ENCODE assay signal across 22 cellular contexts in the genomic region with DNA sequence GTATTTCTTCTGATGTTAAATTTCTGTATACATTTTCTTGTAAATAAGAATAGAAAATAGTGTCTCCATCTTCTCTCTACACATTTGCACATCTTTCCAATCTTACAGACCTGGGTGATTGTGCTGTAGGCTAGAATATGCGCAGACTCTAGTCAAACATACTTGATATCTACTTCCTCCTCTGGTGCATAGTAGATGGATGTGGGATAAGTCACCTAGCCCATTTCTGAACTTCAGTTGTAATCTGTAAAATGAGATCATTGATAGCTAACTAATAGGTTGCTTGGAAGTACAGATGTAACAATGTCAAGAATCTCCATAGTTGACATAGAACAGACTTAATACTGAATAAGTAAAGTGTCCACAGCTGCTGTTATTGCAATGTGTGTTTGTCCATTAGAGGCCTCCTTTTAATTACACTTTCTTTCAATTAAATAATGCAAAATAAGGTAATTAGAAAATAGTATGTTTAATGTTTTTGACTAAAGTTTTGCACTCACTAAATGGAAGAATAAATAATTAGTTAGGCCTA. TPM values are rescaled to one million over a fixed set of nuclear protein-coding genes. Genes with fewer than 3 reads are reported as not detected.
DNase-seq lines count a peak whose midpoint lies in the region; ATAC-seq, FAIRE-seq and TF ChIP-seq lines count a peak whose summit lies in the region.
"Had no signal": no experiment of that assay in that cellular context is flagged by ENCODE, and none has a peak within 500 bp of the region (broad histone marks: within the 10 kb centered on the region; RNA-seq: fewer than 3 reads in every experiment).

No MANE protein-coding gene starts in this region.

- TF ChIP-seq POLR2A in H54 (IDR thresholded peaks at IDR 0.05; ENCODE audit: low read depth, low read length) (no peak), lower leg skin (IDR thresholded peaks at IDR 0.05) (no peak), testis (IDR thresholded peaks at IDR 0.05) (no peak)

- no peaks in the 10 kb centered on the region for H3K27me3 ChIP-seq in testis
- H3K27me3 ChIP-seq: BLaER1 had no signal

- H3K9me3 ChIP-seq in testis: no peaks in the 10 kb centered on the region
- H3K9me3 ChIP-seq: BLaER1, Caco-2, HAP-1 had no signal

- H3K27ac ChIP-seq in testis: no peak overlapping the region
- H3K27ac ChIP-seq: 22Rv1, BLaER1, C4-2B had no signal

- no peaks in the 10 kb centered on the region for H3K36me3 ChIP-seq in testis (ENCODE audit: low read depth, missing control alignments)
- H3K36me3 ChIP-seq: BLaER1, HAP-1 had no signal

- H3K4me3 ChIP-seq in lower leg skin (ENCODE audit: low read depth, poor library complexity, severe bottlenecking): no peak overlapping the region
- no peak overlapping the region for H3K4me3 ChIP-seq in testis
- H3K4me3 ChIP-seq: BLaER1, GM23338, HAP-1 had no signal

- intact Hi-C loops in lower leg skin (cut with DNase I; ENCODE audit: low total_unique reads): no loop called here
- intact Hi-C loops in testis (cut with DNase I; ENCODE audit: low total_unique reads): no loop called here

- DNase-seq in H54 (ENCODE audit: insufficient read length, low spot score) (no peak), RCC 7860 (ENCODE audit: low spot score) (no peak), kidney tubule cell (ENCODE audit: low spot score) (peak; percentile 63), lower leg skin (ENCODE audit: low spot score in 2 of 2) (no peak), NCI-H510A treated with DMSO at 0.1 percent for 48 hours (lab: John Stamatoyannopoulos, UW) (no peak), testis (no peak)
- DNase-seq: Caco-2; CD4-positive, CD25-positive, alpha-beta regulatory T cell; CD8-positive, alpha-beta T cell; DMS153; DND-41; HFFc6 had no signal

- H3K4me1 ChIP-seq in testis: no peaks in the 10 kb centered on the region
- H3K4me1 ChIP-seq: Caco-2, HAP-1 had no signal

- FAIRE-seq in H54 (lab: Jason Lieb, UNC): peak; percentile 45
- peak; percentile 2 for FAIRE-seq in RCC 7860 (lab: Jason Lieb, UNC)
- FAIRE-seq: A204.1, G401.6, GM12892 had no signal

- no peak for TF ChIP-seq CTCF in lower leg skin (IDR thresholded peaks at IDR 0.05)
- TF ChIP-seq CTCF in testis (IDR thresholded peaks at IDR 0.05): no peak

- peak; percentile 19; the same call in 1 of the 3 replicates for ATAC-seq in SK-N-SH treated with all-trans-retinoic acid at 6 μM for 48 hours
- ATAC-seq in HG03354 (IDR thresholded peaks at IDR 0.05; ENCODE audit: poor library complexity, severe bottlenecking, unreplicated experiment): no peak
- ATAC-seq: CD8-positive, alpha-beta T cell; GM23338 had no signal

- WGBS in lower leg skin, 2 donors: 94 to 95% methylated on average over 1 of the region's 1 CpG
- 98 to 100% methylated on average over 1 of the region's 1 CpG for WGBS in testis, 2 donors

TF ChIP-seq in SK-N-SH treated with all-trans-retinoic acid at 6 μM for 48 hours, 23 proteins besides CTCF, POLR2A, EP300 and RAD21 (continues in another document):
- TF ChIP-seq, protein P1, sequence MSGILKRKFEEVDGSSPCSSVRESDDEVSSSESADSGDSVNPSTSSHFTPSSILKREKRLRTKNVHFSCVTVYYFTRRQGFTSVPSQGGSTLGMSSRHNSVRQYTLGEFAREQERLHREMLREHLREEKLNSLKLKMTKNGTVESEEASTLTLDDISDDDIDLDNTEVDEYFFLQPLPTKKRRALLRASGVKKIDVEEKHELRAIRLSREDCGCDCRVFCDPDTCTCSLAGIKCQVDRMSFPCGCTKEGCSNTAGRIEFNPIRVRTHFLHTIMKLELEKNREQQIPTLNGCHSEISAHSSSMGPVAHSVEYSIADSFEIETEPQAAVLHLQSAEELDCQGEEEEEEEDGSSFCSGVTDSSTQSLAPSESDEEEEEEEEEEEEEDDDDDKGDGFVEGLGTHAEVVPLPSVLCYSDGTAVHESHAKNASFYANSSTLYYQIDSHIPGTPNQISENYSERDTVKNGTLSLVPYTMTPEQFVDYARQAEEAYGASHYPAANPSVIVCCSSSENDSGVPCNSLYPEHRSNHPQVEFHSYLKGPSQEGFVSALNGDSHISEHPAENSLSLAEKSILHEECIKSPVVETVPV (CRISPR knock-in tag; IDR thresholded peaks at IDR 0.05): 0 out of 2 replicates have a peak, but pooled peaks have one; percentile 42
- TF ChIP-seq ZNF8 (CRISPR knock-in tag; IDR thresholded peaks at IDR 0.05) (no peak), ZNF565 (CRISPR knock-in tag; conservative IDR thresholded peaks at IDR 0.05; ENCODE audit: low read depth) (no peak), TOX (CRISPR knock-in tag; IDR thresholded peaks at IDR 0.05; ENCODE audit: borderline replicate concordance) (no peak), ESRRG (CRISPR knock-in tag; IDR thresholded peaks at IDR 0.05) (0 out of 2 replicates have a peak, but pooled peaks have one; percentile 9), GLIS3 (CRISPR knock-in tag; IDR thresholded peaks at IDR 0.05) (no peak), OSR1 (CRISPR knock-in tag; IDR thresholded peaks at IDR 0.05) (no peak), ZFP30 (CRISPR knock-in tag; IDR thresholded peaks at IDR 0.05) (no peak), ZC3H10 (CRISPR knock-in tag; IDR thresholded peaks at IDR 0.05) (no peak), TCF4 (CRISPR knock-in tag; IDR thresholded peaks at IDR 0.05; ENCODE audit: borderline replicate concordance) (peak; percentile 90), PPARA (CRISPR knock-in tag; IDR thresholded peaks at IDR 0.05; ENCODE audit: borderline replicate concordance) (no peak), CSDC2 (CRISPR knock-in tag; IDR thresholded peaks at IDR 0.05) (no peak), ZFP3 (CRISPR knock-in tag; IDR thresholded peaks at IDR 0.05) (no peak), ZNF70 (CRISPR knock-in tag; IDR thresholded peaks at IDR 0.05) (no peak), SNAI2 (CRISPR knock-in tag; IDR thresholded peaks at IDR 0.05) (no peak), RARB (CRISPR knock-in tag; IDR thresholded peaks at IDR 0.05) (no peak), ISL1 (CRISPR knock-in tag; IDR thresholded peaks at IDR 0.05) (peak; percentile 72)
- TF ChIP-seq, protein P2, sequence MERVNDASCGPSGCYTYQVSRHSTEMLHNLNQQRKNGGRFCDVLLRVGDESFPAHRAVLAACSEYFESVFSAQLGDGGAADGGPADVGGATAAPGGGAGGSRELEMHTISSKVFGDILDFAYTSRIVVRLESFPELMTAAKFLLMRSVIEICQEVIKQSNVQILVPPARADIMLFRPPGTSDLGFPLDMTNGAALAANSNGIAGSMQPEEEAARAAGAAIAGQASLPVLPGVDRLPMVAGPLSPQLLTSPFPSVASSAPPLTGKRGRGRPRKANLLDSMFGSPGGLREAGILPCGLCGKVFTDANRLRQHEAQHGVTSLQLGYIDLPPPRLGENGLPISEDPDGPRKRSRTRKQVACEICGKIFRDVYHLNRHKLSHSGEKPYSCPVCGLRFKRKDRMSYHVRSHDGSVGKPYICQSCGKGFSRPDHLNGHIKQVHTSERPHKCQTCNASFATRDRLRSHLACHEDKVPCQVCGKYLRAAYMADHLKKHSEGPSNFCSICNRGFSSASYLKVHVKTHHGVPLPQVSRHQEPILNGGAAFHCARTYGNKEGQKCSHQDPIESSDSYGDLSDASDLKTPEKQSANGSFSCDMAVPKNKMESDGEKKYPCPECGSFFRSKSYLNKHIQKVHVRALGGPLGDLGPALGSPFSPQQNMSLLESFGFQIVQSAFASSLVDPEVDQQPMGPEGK (CRISPR knock-in tag; IDR thresholded peaks at IDR 0.05; ENCODE audit: borderline replicate concordance): no peak
- TF ChIP-seq, protein P3, sequence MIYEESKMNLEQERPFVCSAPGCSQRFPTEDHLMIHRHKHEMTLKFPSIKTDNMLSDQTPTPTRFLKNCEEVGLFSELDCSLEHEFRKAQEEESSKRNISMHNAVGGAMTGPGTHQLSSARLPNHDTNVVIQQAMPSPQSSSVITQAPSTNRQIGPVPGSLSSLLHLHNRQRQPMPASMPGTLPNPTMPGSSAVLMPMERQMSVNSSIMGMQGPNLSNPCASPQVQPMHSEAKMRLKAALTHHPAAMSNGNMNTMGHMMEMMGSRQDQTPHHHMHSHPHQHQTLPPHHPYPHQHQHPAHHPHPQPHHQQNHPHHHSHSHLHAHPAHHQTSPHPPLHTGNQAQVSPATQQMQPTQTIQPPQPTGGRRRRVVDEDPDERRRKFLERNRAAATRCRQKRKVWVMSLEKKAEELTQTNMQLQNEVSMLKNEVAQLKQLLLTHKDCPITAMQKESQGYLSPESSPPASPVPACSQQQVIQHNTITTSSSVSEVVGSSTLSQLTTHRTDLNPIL (CRISPR knock-in tag; IDR thresholded peaks at IDR 0.05; ENCODE audit: low read depth): peak; percentile 58; the same call in 1 of the 2 replicates
- TF ChIP-seq, protein P4, sequence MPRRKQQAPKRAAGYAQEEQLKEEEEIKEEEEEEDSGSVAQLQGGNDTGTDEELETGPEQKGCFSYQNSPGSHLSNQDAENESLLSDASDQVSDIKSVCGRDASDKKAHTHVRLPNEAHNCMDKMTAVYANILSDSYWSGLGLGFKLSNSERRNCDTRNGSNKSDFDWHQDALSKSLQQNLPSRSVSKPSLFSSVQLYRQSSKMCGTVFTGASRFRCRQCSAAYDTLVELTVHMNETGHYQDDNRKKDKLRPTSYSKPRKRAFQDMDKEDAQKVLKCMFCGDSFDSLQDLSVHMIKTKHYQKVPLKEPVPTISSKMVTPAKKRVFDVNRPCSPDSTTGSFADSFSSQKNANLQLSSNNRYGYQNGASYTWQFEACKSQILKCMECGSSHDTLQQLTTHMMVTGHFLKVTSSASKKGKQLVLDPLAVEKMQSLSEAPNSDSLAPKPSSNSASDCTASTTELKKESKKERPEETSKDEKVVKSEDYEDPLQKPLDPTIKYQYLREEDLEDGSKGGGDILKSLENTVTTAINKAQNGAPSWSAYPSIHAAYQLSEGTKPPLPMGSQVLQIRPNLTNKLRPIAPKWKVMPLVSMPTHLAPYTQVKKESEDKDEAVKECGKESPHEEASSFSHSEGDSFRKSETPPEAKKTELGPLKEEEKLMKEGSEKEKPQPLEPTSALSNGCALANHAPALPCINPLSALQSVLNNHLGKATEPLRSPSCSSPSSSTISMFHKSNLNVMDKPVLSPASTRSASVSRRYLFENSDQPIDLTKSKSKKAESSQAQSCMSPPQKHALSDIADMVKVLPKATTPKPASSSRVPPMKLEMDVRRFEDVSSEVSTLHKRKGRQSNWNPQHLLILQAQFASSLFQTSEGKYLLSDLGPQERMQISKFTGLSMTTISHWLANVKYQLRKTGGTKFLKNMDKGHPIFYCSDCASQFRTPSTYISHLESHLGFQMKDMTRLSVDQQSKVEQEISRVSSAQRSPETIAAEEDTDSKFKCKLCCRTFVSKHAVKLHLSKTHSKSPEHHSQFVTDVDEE (CRISPR knock-in tag; IDR thresholded peaks at IDR 0.05): 0 out of 2 replicates have a peak, but pooled peaks have one; percentile 27

RNA-seq across cellular contexts. Expression of a gene that starts 46.7 kb away (rescaled TPM):
- total RNA-seq in lower leg skin (10 to 100 TPM; 21.2 to 58.0 (median 31.1) TPM), testis (1 to 10 TPM; 8.3 to 8.7 TPM)
- polyA plus RNA-seq in testis (ENCODE audit: insufficient read depth, low read depth, low replicate concordance): 9.0 TPM
